In the genomic region with DNA sequence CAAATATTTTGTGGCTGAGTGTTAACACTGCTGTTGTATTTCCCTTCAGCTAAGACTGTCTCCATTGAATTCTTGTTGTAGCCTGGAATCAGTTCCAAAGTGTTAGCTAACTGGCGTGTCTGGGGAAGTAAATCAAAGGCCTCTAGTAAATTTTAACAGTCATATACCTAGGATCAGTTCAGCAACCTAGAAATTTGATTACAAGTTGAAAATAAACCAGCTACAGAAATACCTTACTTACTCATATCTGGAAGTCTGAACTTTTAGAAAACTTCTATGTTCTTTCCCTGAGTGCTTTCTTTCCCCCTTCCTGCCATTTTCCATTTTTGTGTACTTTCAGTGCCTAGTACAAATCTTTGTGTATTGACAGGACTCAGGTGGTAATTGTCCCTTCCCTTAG, we compare ENCODE assay signal across 19 cellular contexts.
A peak's percentile ranks its signal among the peaks of the same experiment; 100 is the strongest.
DNase-seq lines count a peak whose midpoint lies in the region; ATAC-seq, FAIRE-seq and TF ChIP-seq lines count a peak whose summit lies in the region.
"Had no signal": no experiment of that assay in that cellular context is flagged by ENCODE, and none has a peak within 500 bp of the region (broad histone marks: within the 10 kb centered on the region; RNA-seq: fewer than 3 reads in every experiment).

No MANE protein-coding gene starts in this region.

- CTCF ChIA-PET in GM12878 (lab: Yijun Ruan, JAX) = interaction anchor here (1.1 to 1.5 kb wide), 2 partner anchors 11 to 57 kb away, joined by 3 read pairs; no protein-coding TSS in a partner anchor

- H2AFZ ChIP-seq in GM12878 (ENCODE audit: control insufficient read depth, low read depth, low read length) = no peak overlapping the region; the same call in 1 of the 2 replicates

- RAD21 ChIA-PET in GM12878 (lab: Charles Lee; ENCODE audit: unreplicated experiment) = interaction anchor here (1.1 to 3.2 kb wide), 4 partner anchors 11 to 274 kb away, joined by 3 to 15 read pairs (median 3); no protein-coding TSS in a partner anchor

- H3K36me3 ChIP-seq in GM12878 (ENCODE audit: control insufficient read depth in 2 of 2, insufficient read depth in 2 of 2, low read length in 1 of 2) = no peaks in the 10 kb centered on the region
- H3K36me3 ChIP-seq: BLaER1 had no signal

- intact Hi-C loops in GM12878 (cut with micrococcal nuclease; ENCODE audit: unreplicated experiment) = no loop called here

- no peak for TF ChIP-seq CTCF in GM12878 (IDR thresholded peaks at IDR 0.05 in 2 of 3, conservative IDR thresholded peaks at IDR 0.05 in 1 of 3; ENCODE audit: control insufficient read depth in 2 of 3, extremely low read depth in 1 of 3, insufficient read depth in 1 of 3, low read depth in 3 of 3, low read length in 3 of 3)

- no peak overlapping the region for H3K9ac ChIP-seq in GM12878 (ENCODE audit: control insufficient read depth, insufficient read depth, low read length)
- H3K9ac ChIP-seq: BLaER1 had no signal

- no peak for FAIRE-seq in GM12878 (lab: Jason Lieb, UNC)
- FAIRE-seq: GM12891, H1, HTR-8/SVneo, K562 had no signal

- peak overlapping the region; percentile 18; the same call in 1 of the 2 replicates for H3K27ac ChIP-seq in GM12878 (ENCODE audit: control insufficient read depth, insufficient read depth)
- H3K27ac ChIP-seq: BLaER1 had no signal

- in situ Hi-C loops in GM12878 (cut with MboI) = no loop called here

- H3K27me3 ChIP-seq in GM12878 (replicated peaks in 1 of 2; ENCODE audit: control insufficient read depth in 2 of 2, insufficient read depth in 2 of 2, low read length in 1 of 2) = no peaks in the 10 kb centered on the region
- H3K27me3 ChIP-seq: BLaER1 had no signal

- no peaks in the 10 kb centered on the region for H3K79me2 ChIP-seq in GM12878 (ENCODE audit: control insufficient read depth, insufficient read depth, low read length)

- BruUV-seq in GM12878 (replicated peaks; lab: Mats Ljungman, UMichigan) = no TSS peak

- WGBS in GM12878 (ENCODE audit: insufficient coverage, insufficient replicate concordance, low lambda C conversion rate, missing lambda C conversion rate) = 0% methylated on average over 1 of the region's 1 CpG

- no peak for DNase-seq in GM12878 (ENCODE audit: low read depth, low spot score)
- DNase-seq in SKM-1 (lab: John Stamatoyannopoulos, UW; ENCODE audit: unreplicated experiment) = no peak
- no peak for DNase-seq in GM03348 (ENCODE audit: low spot score)
- no peak for DNase-seq in putamen (ENCODE audit: low spot score)
- DNase-seq: 8988T; CD4-positive, alpha-beta memory T cell; DMS153; DMS79; GDM1; H9; IMR-90 had no signal

- POLR2A ChIA-PET in GM12878 (lab: Charles Lee) = no interaction called here

- H3K4me1 ChIP-seq in GM12878 (ENCODE audit: control insufficient read depth, insufficient read depth, low read length) = no peaks in the 10 kb centered on the region
- H3K4me1 ChIP-seq: BLaER1 had no signal

- H3K9me3 ChIP-seq in GM12878 (replicated peaks; ENCODE audit: control insufficient read depth, insufficient read depth, low read length) = no peaks in the 10 kb centered on the region; the same call in 1 of the 3 replicates
- H3K9me3 ChIP-seq: BLaER1 had no signal

- no peak for TF ChIP-seq RAD21 in GM12878 (IDR thresholded peaks at IDR 0.05; ENCODE audit: insufficient read depth, low read depth, low read length)

- TF ChIP-seq EP300 in GM12878 (IDR thresholded peaks at IDR 0.05; ENCODE audit: borderline replicate concordance in 1 of 2, control insufficient read depth in 1 of 2, low read depth in 2 of 2, low read length in 2 of 2) = no peak

- ATAC-seq in GM18868 (IDR thresholded peaks at IDR 0.05; ENCODE audit: unreplicated experiment) (peak; percentile 43), HG02610 (IDR thresholded peaks at IDR 0.05; ENCODE audit: unreplicated experiment) (peak; percentile 55), HG02870 (IDR thresholded peaks at IDR 0.05; ENCODE audit: unreplicated experiment) (peak; percentile 57), GM12878 (peak; percentile 57)
- ATAC-seq: K562 had no signal

- H4K20me1 ChIP-seq in GM12878 (ENCODE audit: control insufficient read depth, insufficient read depth) = no peaks in the 10 kb centered on the region
- H4K20me1 ChIP-seq: BLaER1 had no signal

- peak overlapping the region; percentile 10; the same call in 1 of the 2 replicates for H3K4me2 ChIP-seq in GM12878 (ENCODE audit: control insufficient read depth, insufficient read depth)
- H3K4me2 ChIP-seq: BLaER1 had no signal

- no peak for TF ChIP-seq POLR2A in GM12878 (IDR thresholded peaks at IDR 0.05; ENCODE audit: low read depth, low read length)

- SMC1A ChIA-PET in GM12878 (lab: Charles Lee; ENCODE audit: uncharacterized antibody, unreplicated experiment) = interaction anchor here (1.0 to 6.1 kb wide), 4 partner anchors 11 to 275 kb away, joined by 4 to 37 read pairs (median 18); no protein-coding TSS in a partner anchor

- no peak overlapping the region for H3K4me3 ChIP-seq in GM12878
- H3K4me3 ChIP-seq: BLaER1, K562 had no signal

TF ChIP-seq in GM12878, 131 proteins besides CTCF, POLR2A, EP300 and RAD21 (continues in another document):
- TF ChIP-seq KLF5 (IDR thresholded peaks at IDR 0.05; ENCODE audit: partially characterized antibody) = no peak
- TF ChIP-seq SIX5 (IDR thresholded peaks at IDR 0.05; ENCODE audit: low read depth, low read length, severe bottlenecking) = no peak
- no peak for TF ChIP-seq ZZZ3 (IDR thresholded peaks at IDR 0.05; ENCODE audit: control insufficient read depth, insufficient read length, low read depth)
- TF ChIP-seq ZNF207 (IDR thresholded peaks at IDR 0.05; ENCODE audit: borderline replicate concordance) = no peak
- TF ChIP-seq, protein P1, sequence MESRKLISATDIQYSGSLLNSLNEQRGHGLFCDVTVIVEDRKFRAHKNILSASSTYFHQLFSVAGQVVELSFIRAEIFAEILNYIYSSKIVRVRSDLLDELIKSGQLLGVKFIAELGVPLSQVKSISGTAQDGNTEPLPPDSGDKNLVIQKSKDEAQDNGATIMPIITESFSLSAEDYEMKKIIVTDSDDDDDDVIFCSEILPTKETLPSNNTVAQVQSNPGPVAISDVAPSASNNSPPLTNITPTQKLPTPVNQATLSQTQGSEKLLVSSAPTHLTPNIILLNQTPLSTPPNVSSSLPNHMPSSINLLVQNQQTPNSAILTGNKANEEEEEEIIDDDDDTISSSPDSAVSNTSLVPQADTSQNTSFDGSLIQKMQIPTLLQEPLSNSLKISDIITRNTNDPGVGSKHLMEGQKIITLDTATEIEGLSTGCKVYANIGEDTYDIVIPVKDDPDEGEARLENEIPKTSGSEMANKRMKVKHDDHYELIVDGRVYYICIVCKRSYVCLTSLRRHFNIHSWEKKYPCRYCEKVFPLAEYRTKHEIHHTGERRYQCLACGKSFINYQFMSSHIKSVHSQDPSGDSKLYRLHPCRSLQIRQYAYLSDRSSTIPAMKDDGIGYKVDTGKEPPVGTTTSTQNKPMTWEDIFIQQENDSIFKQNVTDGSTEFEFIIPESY (IDR thresholded peaks at IDR 0.05) = no peak
- peak; percentile 83 for TF ChIP-seq MEF2A (IDR thresholded peaks at IDR 0.05; ENCODE audit: insufficient read depth, low read depth, low read length)
- TF ChIP-seq, protein P2, sequence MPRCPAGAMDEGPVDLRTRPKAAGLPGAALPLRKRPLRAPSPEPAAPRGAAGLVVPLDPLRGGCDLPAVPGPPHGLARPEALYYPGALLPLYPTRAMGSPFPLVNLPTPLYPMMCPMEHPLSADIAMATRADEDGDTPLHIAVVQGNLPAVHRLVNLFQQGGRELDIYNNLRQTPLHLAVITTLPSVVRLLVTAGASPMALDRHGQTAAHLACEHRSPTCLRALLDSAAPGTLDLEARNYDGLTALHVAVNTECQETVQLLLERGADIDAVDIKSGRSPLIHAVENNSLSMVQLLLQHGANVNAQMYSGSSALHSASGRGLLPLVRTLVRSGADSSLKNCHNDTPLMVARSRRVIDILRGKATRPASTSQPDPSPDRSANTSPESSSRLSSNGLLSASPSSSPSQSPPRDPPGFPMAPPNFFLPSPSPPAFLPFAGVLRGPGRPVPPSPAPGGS (IDR thresholded peaks at IDR 0.05; ENCODE audit: borderline replicate concordance, insufficient read depth, low read depth, low read length, poor library complexity, severe bottlenecking) = no peak
- no peak for TF ChIP-seq DPF2 (IDR thresholded peaks at IDR 0.05)
- TF ChIP-seq, protein P3, sequence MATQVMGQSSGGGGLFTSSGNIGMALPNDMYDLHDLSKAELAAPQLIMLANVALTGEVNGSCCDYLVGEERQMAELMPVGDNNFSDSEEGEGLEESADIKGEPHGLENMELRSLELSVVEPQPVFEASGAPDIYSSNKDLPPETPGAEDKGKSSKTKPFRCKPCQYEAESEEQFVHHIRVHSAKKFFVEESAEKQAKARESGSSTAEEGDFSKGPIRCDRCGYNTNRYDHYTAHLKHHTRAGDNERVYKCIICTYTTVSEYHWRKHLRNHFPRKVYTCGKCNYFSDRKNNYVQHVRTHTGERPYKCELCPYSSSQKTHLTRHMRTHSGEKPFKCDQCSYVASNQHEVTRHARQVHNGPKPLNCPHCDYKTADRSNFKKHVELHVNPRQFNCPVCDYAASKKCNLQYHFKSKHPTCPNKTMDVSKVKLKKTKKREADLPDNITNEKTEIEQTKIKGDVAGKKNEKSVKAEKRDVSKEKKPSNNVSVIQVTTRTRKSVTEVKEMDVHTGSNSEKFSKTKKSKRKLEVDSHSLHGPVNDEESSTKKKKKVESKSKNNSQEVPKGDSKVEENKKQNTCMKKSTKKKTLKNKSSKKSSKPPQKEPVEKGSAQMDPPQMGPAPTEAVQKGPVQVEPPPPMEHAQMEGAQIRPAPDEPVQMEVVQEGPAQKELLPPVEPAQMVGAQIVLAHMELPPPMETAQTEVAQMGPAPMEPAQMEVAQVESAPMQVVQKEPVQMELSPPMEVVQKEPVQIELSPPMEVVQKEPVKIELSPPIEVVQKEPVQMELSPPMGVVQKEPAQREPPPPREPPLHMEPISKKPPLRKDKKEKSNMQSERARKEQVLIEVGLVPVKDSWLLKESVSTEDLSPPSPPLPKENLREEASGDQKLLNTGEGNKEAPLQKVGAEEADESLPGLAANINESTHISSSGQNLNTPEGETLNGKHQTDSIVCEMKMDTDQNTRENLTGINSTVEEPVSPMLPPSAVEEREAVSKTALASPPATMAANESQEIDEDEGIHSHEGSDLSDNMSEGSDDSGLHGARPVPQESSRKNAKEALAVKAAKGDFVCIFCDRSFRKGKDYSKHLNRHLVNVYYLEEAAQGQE (IDR thresholded peaks at IDR 0.05; ENCODE audit: low read depth, low read length) = no peak
- TF ChIP-seq EGR1 (IDR thresholded peaks at IDR 0.05; ENCODE audit: borderline replicate concordance in 1 of 2, low read depth in 2 of 2, low read length in 2 of 2) = no peak
- TF ChIP-seq, protein P4, sequence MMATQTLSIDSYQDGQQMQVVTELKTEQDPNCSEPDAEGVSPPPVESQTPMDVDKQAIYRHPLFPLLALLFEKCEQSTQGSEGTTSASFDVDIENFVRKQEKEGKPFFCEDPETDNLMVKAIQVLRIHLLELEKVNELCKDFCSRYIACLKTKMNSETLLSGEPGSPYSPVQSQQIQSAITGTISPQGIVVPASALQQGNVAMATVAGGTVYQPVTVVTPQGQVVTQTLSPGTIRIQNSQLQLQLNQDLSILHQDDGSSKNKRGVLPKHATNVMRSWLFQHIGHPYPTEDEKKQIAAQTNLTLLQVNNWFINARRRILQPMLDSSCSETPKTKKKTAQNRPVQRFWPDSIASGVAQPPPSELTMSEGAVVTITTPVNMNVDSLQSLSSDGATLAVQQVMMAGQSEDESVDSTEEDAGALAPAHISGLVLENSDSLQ (IDR thresholded peaks at IDR 0.05) = no peak
